ENCODE assay signal across 1 cellular context in the genomic region with DNA sequence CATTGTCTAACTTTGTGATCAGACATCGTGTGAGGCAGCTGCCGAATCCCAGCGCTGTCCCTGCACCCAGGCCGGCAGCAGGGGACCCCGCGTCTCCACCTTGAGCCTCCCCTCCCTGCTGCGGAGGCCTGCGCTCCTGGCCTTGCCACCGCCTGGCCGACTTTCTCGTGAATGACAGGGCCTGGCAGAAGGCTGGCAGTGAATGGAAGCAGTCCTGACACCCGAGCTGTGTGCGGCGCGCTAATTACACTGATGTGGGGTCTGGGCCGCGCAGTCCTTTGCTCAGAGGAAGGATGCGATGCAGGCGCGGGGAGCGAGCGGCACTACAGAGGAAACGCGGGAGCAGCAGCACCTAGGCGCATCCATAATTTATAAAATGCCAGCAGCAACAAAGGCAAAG.
TF ChIP-seq lines count a peak whose summit lies in the region.

No MANE protein-coding gene starts in this region.

TF ChIP-seq in GM23338, 12 proteins besides CTCF, POLR2A, EP300 and RAD21:
- TF ChIP-seq REST (IDR thresholded peaks at IDR 0.05; ENCODE audit: unreplicated experiment) (no peak), EZH2 (IDR thresholded peaks at IDR 0.05; ENCODE audit: low read depth, unreplicated experiment) (no peak), POLR2AphosphoS5 (IDR thresholded peaks at IDR 0.05; ENCODE audit: low read depth) (no peak)
